ENCODE assay signal across 11 cellular contexts in genomic region chr15:67685008-67685599, GRCh38.
A peak's percentile ranks its signal among the peaks of the same experiment; 100 is the strongest.
DNase-seq lines count a peak whose midpoint lies in the region; ATAC-seq and TF ChIP-seq lines count a peak whose summit lies in the region.
"Had no signal": no experiment of that assay in that cellular context is flagged by ENCODE, and none has a peak within 500 bp of the region (broad histone marks: within the 10 kb centered on the region; RNA-seq: fewer than 3 reads in every experiment).

No MANE protein-coding gene starts in this region.

- no peak for TF ChIP-seq CTCF in NB4 (IDR thresholded peaks at IDR 0.05; ENCODE audit: low read depth, low read length)

- no peak overlapping the region for H3K4me3 ChIP-seq in NB4 (ENCODE audit: low read depth, low read length)
- H3K4me3 ChIP-seq: ascending aorta had no signal

- ATAC-seq in GM18873 (IDR thresholded peaks at IDR 0.05; ENCODE audit: low FRiP score, unreplicated experiment): no peak
- ATAC-seq: left ventricle myocardium superior had no signal

- DNase-seq in NCI-H146 (lab: John Stamatoyannopoulos, UW) (peak; percentile 21), NCI-H146 treated with DMSO at 0.1 percent for 48 hours (lab: John Stamatoyannopoulos, UW; ENCODE audit: unreplicated experiment) (no peak), NB4 (ENCODE audit: low read depth) (peak; percentile 56), astrocyte of the hippocampus (ENCODE audit: low read depth, low spot score) (peak; percentile 62), lung microvascular endothelial cell (ENCODE audit: low read depth in 2 of 2) (peak; percentile 53 to 59), GM19238 (ENCODE audit: insufficient read length, low spot score) (no peak), posterior cingulate gyrus (no peak)
- DNase-seq: left ventricle myocardium superior, NCI-H2029 treated with DMSO at 0.1 percent for 48 hours had no signal

- TF ChIP-seq POLR2A in NB4 (IDR thresholded peaks at IDR 0.05; ENCODE audit: extremely low read depth, insufficient read length): no peak

- intact Hi-C loops in posterior cingulate gyrus (cut with DNase I): no loop called here

Comparison
In these comparisons a context has a peak if more than half of its experiments do, and no peak if none do; other contexts are left out.
1. DNase-seq: peak in NCI-H146 (single experiment), NB4 (single experiment), astrocyte of the hippocampus (single experiment) and lung microvascular endothelial cell (2 of 2); none in NCI-H146 treated with DMSO at 0.1 percent for 48 hours (single experiment), GM19238 (single experiment) and posterior cingulate gyrus (0 of 10).